In genomic region chr2:174072069-174072468, GRCh38 we compare ENCODE assay signal across 25 cellular contexts.
DNase-seq lines count a peak whose midpoint lies in the region; ATAC-seq, FAIRE-seq and TF ChIP-seq lines count a peak whose summit lies in the region.
"Had no signal": no experiment of that assay in that cellular context is flagged by ENCODE, and none has a peak within 500 bp of the region (broad histone marks: within the 10 kb centered on the region; RNA-seq: fewer than 3 reads in every experiment).

No MANE protein-coding gene starts in this region.

- FAIRE-seq in GM18507 (lab: Jason Lieb, UNC): peak; percentile 41
- FAIRE-seq: endothelial cell of umbilical vein had no signal

- TF ChIP-seq CTCF in HL-60 (IDR thresholded peaks at IDR 0.05; ENCODE audit: insufficient read depth, low read length): no peak
- TF ChIP-seq CTCF in progenitor cell of endocrine pancreas (IDR thresholded peaks at IDR 0.05; ENCODE audit: unreplicated experiment): no peak
- no peak for TF ChIP-seq CTCF in Caco-2 (IDR thresholded peaks at IDR 0.05; ENCODE audit: insufficient read depth in 1 of 2, low read depth in 1 of 2, low read length in 1 of 2, severe bottlenecking in 1 of 2, unreplicated experiment in 1 of 2)

- H3K27me3 ChIP-seq in HL-60 (ENCODE audit: insufficient read depth, poor library complexity, severe bottlenecking): no peaks in the 10 kb centered on the region
- H3K27me3 ChIP-seq in Caco-2 (replicated peaks; ENCODE audit: control insufficient read depth, insufficient read depth, low read length): no peaks in the 10 kb centered on the region
- H3K27me3 ChIP-seq: cardiac muscle cell, SJSA1, tibial artery had no signal

- no peak overlapping the region for H3K27ac ChIP-seq in HL-60 (replicated peaks)
- H3K27ac ChIP-seq: cardiac muscle cell, left ventricle myocardium inferior, SJSA1, tibial artery, VCaP had no signal

- no peaks in the 10 kb centered on the region for H3K4me1 Mint-ChIP-seq in memory B cell
- peaks cover 11% of the 10 kb centered on the region for H3K4me1 Mint-ChIP-seq in progenitor cell of endocrine pancreas (ENCODE audit: low read depth)
- H3K4me1 Mint-ChIP-seq in Caco-2 (ENCODE audit: low read depth, unreplicated experiment): peaks cover 22% of the 10 kb centered on the region
- H3K4me1 Mint-ChIP-seq: nephron progenitor cell had no signal

- H3K27me3 Mint-ChIP-seq in memory B cell: no peaks in the 10 kb centered on the region
- no peaks in the 10 kb centered on the region for H3K27me3 Mint-ChIP-seq in progenitor cell of endocrine pancreas
- no peaks in the 10 kb centered on the region for H3K27me3 Mint-ChIP-seq in Caco-2 (ENCODE audit: insufficient read depth, unreplicated experiment)

- DNase-seq in GM18507 (ENCODE audit: extremely low spot score, insufficient read length, low read depth) (no peak), HL-60 (ENCODE audit: low read depth in 1 of 2, low spot score in 1 of 2) (peak; percentile 29 to 45), NOMO-1 treated with dmso at 0.1 percent for 144 hours (lab: John Stamatoyannopoulos, UW; ENCODE audit: unreplicated experiment) (peak; percentile 74), memory B cell (ENCODE audit: low spot score in 2 of 2) (no peak), progenitor cell of endocrine pancreas (ENCODE audit: low spot score, unreplicated experiment) (no peak), Caco-2 (no peak), anterior cingulate cortex (lab: John Stamatoyannopoulos, UW) (no peak), DMS 273 treated with DMSO at 0.1 percent for 48 hours (lab: John Stamatoyannopoulos, UW) (no peak)
- DNase-seq: activated naive CD4-positive, alpha-beta T cell; amygdala; dermis blood vessel endothelial cell; head of caudate nucleus; left ventricle myocardium inferior; NCI-H1048; NCI-H2029 treated with DMSO at 0.1 percent for 48 hours; NCI-H526; nephron progenitor cell; stimulated activated naive CD4-positive, alpha-beta T cell treated with Interleukin-2 at 50 U/mL for 16 hours; T-helper 2 cell; tibial artery had no signal

- H3K27ac Mint-ChIP-seq in memory B cell: no peak overlapping the region
- H3K27ac Mint-ChIP-seq in progenitor cell of endocrine pancreas: no peak overlapping the region
- no peak overlapping the region for H3K27ac Mint-ChIP-seq in Caco-2 (ENCODE audit: unreplicated experiment)
- H3K27ac Mint-ChIP-seq: nephron progenitor cell had no signal

- no peaks in the 10 kb centered on the region for H3K9me3 Mint-ChIP-seq in memory B cell
- no peaks in the 10 kb centered on the region for H3K9me3 Mint-ChIP-seq in progenitor cell of endocrine pancreas (ENCODE audit: low read depth)
- no peaks in the 10 kb centered on the region for H3K9me3 Mint-ChIP-seq in Caco-2 (ENCODE audit: unreplicated experiment)
- H3K9me3 Mint-ChIP-seq: IgD-negative memory B cell, nephron progenitor cell had no signal

- H3K4me3 ChIP-seq in HL-60 (replicated peaks; ENCODE audit: insufficient read depth, low read length): no peak overlapping the region
- no peak overlapping the region for H3K4me3 ChIP-seq in Caco-2 (ENCODE audit: low read depth, low read length)
- H3K4me3 ChIP-seq: cardiac muscle cell, left ventricle myocardium inferior, SJSA1, tibial artery had no signal

- no TSS peak for BruUV-seq in Caco-2 (replicated peaks; lab: Mats Ljungman, UMichigan)

- H3K36me3 Mint-ChIP-seq in memory B cell: peaks cover 6% of the 10 kb centered on the region
- H3K36me3 Mint-ChIP-seq in progenitor cell of endocrine pancreas (ENCODE audit: insufficient read depth): peaks cover 11% of the 10 kb centered on the region
- H3K36me3 Mint-ChIP-seq in Caco-2 (ENCODE audit: insufficient read depth, unreplicated experiment): peaks cover 31% of the 10 kb centered on the region

- peak; percentile 61 for ATAC-seq in memory B cell (ENCODE audit: low read depth)

- H3K4me3 Mint-ChIP-seq in memory B cell: no peak overlapping the region
- H3K4me3 Mint-ChIP-seq in progenitor cell of endocrine pancreas (ENCODE audit: low read depth): no peak overlapping the region
- H3K4me3 Mint-ChIP-seq in Caco-2 (ENCODE audit: unreplicated experiment): no peak overlapping the region
- H3K4me3 Mint-ChIP-seq: IgD-negative memory B cell, nephron progenitor cell had no signal

- intact Hi-C loops in Caco-2 (cut with micrococcal nuclease; ENCODE audit: unreplicated experiment): loop anchor here (10.0 kb wide), 1 partner anchor 273 kb away; no protein-coding TSS in a partner anchor

- POLR2A ChIA-PET in Caco-2 (lab: Charles Lee): interaction anchor here (0.6 kb wide), 1 partner anchor 13 kb away, joined by 3 read pairs; no protein-coding TSS in a partner anchor

- peaks cover 18% of the 10 kb centered on the region for H3K4me1 ChIP-seq in Caco-2
- H3K4me1 ChIP-seq: left ventricle myocardium inferior, SJSA1, tibial artery had no signal

- no peaks in the 10 kb centered on the region for H3K9me3 ChIP-seq in Caco-2
- H3K9me3 ChIP-seq: left ventricle myocardium inferior, SJSA1, tibial artery had no signal

- CTCF ChIA-PET in Caco-2 (lab: Charles Lee): no interaction called here

- no peaks in the 10 kb centered on the region for H3K36me3 ChIP-seq in Caco-2 (ENCODE audit: control insufficient read depth, insufficient read depth, low read length)

Comparison
In these comparisons a context has a peak if more than half of its experiments do, and no peak if none do; other contexts are left out.
1. DNase-seq: peak in HL-60 (2 of 2) and NOMO-1 treated with dmso at 0.1 percent for 144 hours (single experiment); none in GM18507 (single experiment), memory B cell (0 of 2), progenitor cell of endocrine pancreas (single experiment), Caco-2 (0 of 2), anterior cingulate cortex (0 of 58) and DMS 273 treated with DMSO at 0.1 percent for 48 hours (single experiment).